In the genomic region with DNA sequence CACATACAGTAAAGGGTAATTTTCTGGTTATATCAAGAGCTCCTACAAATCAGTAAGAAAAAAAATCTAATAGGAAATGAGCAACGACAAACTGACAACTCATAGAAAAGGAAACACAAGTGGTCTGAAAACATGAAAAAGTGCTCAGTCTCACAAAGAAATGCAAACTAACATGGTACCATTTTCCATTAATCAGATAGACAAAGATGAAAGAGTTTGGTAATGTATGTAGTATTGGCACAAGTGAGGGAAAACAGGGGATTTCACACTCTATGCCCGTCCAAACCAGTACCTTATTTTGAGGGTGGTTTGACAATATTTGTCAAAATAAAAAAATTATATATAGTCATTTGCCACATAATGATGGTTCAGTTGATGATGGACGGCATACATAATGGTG, we compare ENCODE assay signal across 17 cellular contexts. TPM values are rescaled to one million over a fixed set of nuclear protein-coding genes. Genes with fewer than 3 reads are reported as not detected.
DNase-seq lines count a peak whose midpoint lies in the region; ATAC-seq and TF ChIP-seq lines count a peak whose summit lies in the region.
"Had no signal": no experiment of that assay in that cellular context is flagged by ENCODE, and none has a peak within 500 bp of the region (broad histone marks: within the 10 kb centered on the region; RNA-seq: fewer than 3 reads in every experiment).

No MANE protein-coding gene starts in this region.

- H3K4me3 Mint-ChIP-seq in activated naive CD4-positive, alpha-beta T cell treated with anti-CD3 and anti-CD28 coated beads, Interleukin-2, amount 50 U/mL, for 24 hours = no peak overlapping the region
- H3K4me3 Mint-ChIP-seq in activated T-helper 2 cell treated with anti-CD3 and anti-CD28 coated beads, Interferon-gamma antibody, Interleukin-2, Interleukin-4, amounts not matched to agents 10 μg/mL and 5 μg/mL and 100 μg/mL, durations not matched to agents 14 hours and 24 hours and 36 hours (ENCODE audit: low read depth) = no peak overlapping the region
- H3K4me3 Mint-ChIP-seq: CD14-positive monocyte had no signal

- no peaks in the 10 kb centered on the region for H3K27me3 ChIP-seq in transverse colon

- no peaks in the 10 kb centered on the region for H3K27me3 Mint-ChIP-seq in activated naive CD4-positive, alpha-beta T cell treated with anti-CD3 and anti-CD28 coated beads, Interleukin-2, amount 50 U/mL, for 24 hours
- H3K27me3 Mint-ChIP-seq in activated T-helper 2 cell treated with anti-CD3 and anti-CD28 coated beads, Interferon-gamma antibody, Interleukin-2, Interleukin-4, amounts not matched to agents 10 μg/mL and 5 μg/mL and 100 μg/mL, durations not matched to agents 14 hours and 24 hours and 36 hours (ENCODE audit: low read depth) = no peaks in the 10 kb centered on the region

- ATAC-seq in activated CD4-positive, CD25-positive, alpha-beta regulatory T cell treated with anti-CD3 and anti-CD28 coated beads, Interleukin-2, amount 50 U/mL, for 24 hours = peak; percentile 35 to 55
- ATAC-seq in stimulated activated naive CD8-positive, alpha-beta T cell treated with anti-CD3 and anti-CD28 coated beads, Interleukin-15, Interleukin-2, amounts not matched to agents 100 U/mL and 50 U/mL, for 24 hours = peak; percentile 71

- WGBS in transverse colon (ENCODE audit: low coverage in 1 of 2), 2 donors = 80 to 84% methylated on average over 3 of the region's 3 CpGs

- H3K4me1 ChIP-seq in transverse colon = no peaks in the 10 kb centered on the region
- H3K4me1 ChIP-seq: HAP-1 had no signal

- intact Hi-C loops in activated T-helper 2 cell treated with anti-CD3 and anti-CD28 coated beads, Interferon-gamma antibody, Interleukin-2, Interleukin-4, amounts not matched to agents 10 μg/mL and 5 μg/mL and 100 μg/mL, durations not matched to agents 14 hours and 24 hours and 36 hours (cut with micrococcal nuclease) = no loop called here
- intact Hi-C loops in transverse colon (cut with DNase I; ENCODE audit: low total_unique reads) = no loop called here

- in situ Hi-C loops in transverse colon (cut with MboI; ENCODE audit: low pct_ligation_motif_present in 1 of 4, low pct_unique_long_range_greater_than_20kb in 1 of 4, low sequenced_read_pairs in 3 of 4) = no loop called here

- H3K4me1 Mint-ChIP-seq in activated naive CD4-positive, alpha-beta T cell treated with anti-CD3 and anti-CD28 coated beads, Interleukin-2, amount 50 U/mL, for 24 hours = peaks cover 43% of the 10 kb centered on the region
- H3K4me1 Mint-ChIP-seq in activated T-helper 2 cell treated with anti-CD3 and anti-CD28 coated beads, Interferon-gamma antibody, Interleukin-2, Interleukin-4, amounts not matched to agents 10 μg/mL and 5 μg/mL and 100 μg/mL, durations not matched to agents 14 hours and 24 hours and 36 hours (ENCODE audit: low read depth) = peaks cover 16% of the 10 kb centered on the region

- TF ChIP-seq POLR2A in transverse colon (IDR thresholded peaks at IDR 0.05) = no peak

- H3K4me3 ChIP-seq in transverse colon = no peak overlapping the region
- H3K4me3 ChIP-seq: HAP-1 had no signal

- no peaks in the 10 kb centered on the region for H3K9me3 Mint-ChIP-seq in activated naive CD4-positive, alpha-beta T cell treated with anti-CD3 and anti-CD28 coated beads, Interleukin-2, amount 50 U/mL, for 24 hours
- no peaks in the 10 kb centered on the region for H3K9me3 Mint-ChIP-seq in activated T-helper 2 cell treated with anti-CD3 and anti-CD28 coated beads, Interferon-gamma antibody, Interleukin-2, Interleukin-4, amounts not matched to agents 10 μg/mL and 5 μg/mL and 100 μg/mL, durations not matched to agents 14 hours and 24 hours and 36 hours
- H3K9me3 Mint-ChIP-seq: CD14-positive monocyte had no signal

- H3K36me3 Mint-ChIP-seq in activated naive CD4-positive, alpha-beta T cell treated with anti-CD3 and anti-CD28 coated beads, Interleukin-2, amount 50 U/mL, for 24 hours = peaks cover 7% of the 10 kb centered on the region
- peaks cover 23% of the 10 kb centered on the region for H3K36me3 Mint-ChIP-seq in activated T-helper 2 cell treated with anti-CD3 and anti-CD28 coated beads, Interferon-gamma antibody, Interleukin-2, Interleukin-4, amounts not matched to agents 10 μg/mL and 5 μg/mL and 100 μg/mL, durations not matched to agents 14 hours and 24 hours and 36 hours (ENCODE audit: low read depth)

- no peaks in the 10 kb centered on the region for H3K9me3 ChIP-seq in transverse colon
- H3K9me3 ChIP-seq: HAP-1 had no signal

- no peak overlapping the region for H3K27ac ChIP-seq in transverse colon

- no peaks in the 10 kb centered on the region for H3K36me3 ChIP-seq in transverse colon

- peak overlapping the region; percentile 87 for H3K27ac Mint-ChIP-seq in activated naive CD4-positive, alpha-beta T cell treated with anti-CD3 and anti-CD28 coated beads, Interleukin-2, amount 50 U/mL, for 24 hours
- H3K27ac Mint-ChIP-seq in activated T-helper 2 cell treated with anti-CD3 and anti-CD28 coated beads, Interferon-gamma antibody, Interleukin-2, Interleukin-4, amounts not matched to agents 10 μg/mL and 5 μg/mL and 100 μg/mL, durations not matched to agents 14 hours and 24 hours and 36 hours = peak overlapping the region; percentile 75
- H3K27ac Mint-ChIP-seq: CD14-positive monocyte had no signal

- TF ChIP-seq CTCF in transverse colon (IDR thresholded peaks at IDR 0.05) = no peak

- no peak for DNase-seq in activated CD4-positive, CD25-positive, alpha-beta regulatory T cell (lab: John Stamatoyannopoulos, UW)
- DNase-seq in activated naive CD4-positive, alpha-beta T cell (lab: John Stamatoyannopoulos, UW) = no peak
- no peak for DNase-seq in activated T-helper 2 cell treated with anti-CD3 and anti-CD28 coated beads, Interferon-gamma antibody, Interleukin-2, Interleukin-4, amounts not matched to agents 10 μg/mL and 5 μg/mL and 100 μg/mL, durations not matched to agents 14 hours and 24 hours and 36 hours (ENCODE audit: low spot score)
- DNase-seq in stimulated activated naive CD8-positive, alpha-beta T cell treated with anti-CD3 and anti-CD28 coated beads, Interleukin-15, Interleukin-2, amounts not matched to agents 100 U/mL and 50 U/mL, for 24 hours = no peak
- DNase-seq in transverse colon = no peak
- DNase-seq in DMS 273 (lab: John Stamatoyannopoulos, UW; ENCODE audit: unreplicated experiment) = no peak
- DNase-seq: 8988T, IMR-90, NCI-H1417 treated with DMSO at 0.1 percent for 48 hours, NCI-H187 treated with DMSO at 0.1 percent for 48 hours, NCI-H2227 treated with DMSO at 0.1 percent for 48 hours, NCI-H524, NCI-H82 had no signal

- no peak for TF ChIP-seq EP300 in transverse colon (IDR thresholded peaks at IDR 0.05; ENCODE audit: low read depth)

RNA-seq across cellular contexts. Expression of gene PTPN11, which starts 13.2 kb away (rescaled TPM):
- total RNA-seq in activated T-helper 2 cell treated with anti-CD3 and anti-CD28 coated beads, Interferon-gamma antibody, Interleukin-2, Interleukin-4, amounts not matched to agents 10 μg/mL and 5 μg/mL and 100 μg/mL, durations not matched to agents 14 hours and 24 hours and 36 hours = 150 and 153 TPM in 2 replicates
- total RNA-seq in transverse colon = 10 to 100 TPM; 46.4 to 56.7 (median 50.3) TPM

RNA-seq across cellular contexts. Expression of gene RPL6, which starts 22.6 kb away (rescaled TPM):
- total RNA-seq in activated T-helper 2 cell treated with anti-CD3 and anti-CD28 coated beads, Interferon-gamma antibody, Interleukin-2, Interleukin-4, amounts not matched to agents 10 μg/mL and 5 μg/mL and 100 μg/mL, durations not matched to agents 14 hours and 24 hours and 36 hours = 1,640 and 1,680 TPM in 2 replicates
- total RNA-seq in transverse colon = 1,000 to 10,000 TPM in 1 of 4 donors, 100 to 1,000 TPM in 3; 361 to 1,162 (median 790) TPM

RNA-seq across cellular contexts. Expression of gene HECTD4, which starts 49.7 kb away (rescaled TPM):
- 34.7 and 36.6 TPM in 2 replicates for total RNA-seq in activated T-helper 2 cell treated with anti-CD3 and anti-CD28 coated beads, Interferon-gamma antibody, Interleukin-2, Interleukin-4, amounts not matched to agents 10 μg/mL and 5 μg/mL and 100 μg/mL, durations not matched to agents 14 hours and 24 hours and 36 hours
- total RNA-seq in transverse colon = 100 to 1,000 TPM in 2 of 4 donors, 10 to 100 TPM in 2; 52.6 to 171 (median 121) TPM
